8 cellular contexts compared by ENCODE assay signal in genomic region chr5:10563132-10563939, GRCh38. TPM values are rescaled to one million over a fixed set of nuclear protein-coding genes. Genes with fewer than 3 reads are reported as not detected.
DNase-seq lines count a peak whose midpoint lies in the region; FAIRE-seq and TF ChIP-seq lines count a peak whose summit lies in the region.

No MANE protein-coding gene starts in this region.

- TF ChIP-seq CTCF in GM12875 (IDR thresholded peaks at IDR 0.05; ENCODE audit: borderline replicate concordance, insufficient read depth, low read depth, low read length) (no peak), HEK293 (tag by site-specific recombination; IDR thresholded peaks at IDR 0.05) (no peak), spleen (IDR thresholded peaks at IDR 0.05 in 8 of 11, conservative IDR thresholded peaks at IDR 0.05 in 3 of 11) (no peak)

- peak overlapping the region; percentile 97 for H3K4me3 ChIP-seq in GM12875 (ENCODE audit: low read depth, low read length)
- H3K4me3 ChIP-seq in HEK293 (ENCODE audit: low read depth, low read length): peak overlapping the region; percentile 71
- H3K4me3 ChIP-seq in iPS DF 6.9 (ENCODE audit: low read length): peak overlapping the region; percentile 49; the same call in 1 of the 2 replicates
- peak overlapping the region; percentile 64 to 86 (median 75) for H3K4me3 ChIP-seq in spleen

- H3K27ac ChIP-seq in HEK293 (ENCODE audit: extremely low read depth, low read depth, low read length) (peak overlapping the region; percentile 86), iPS DF 6.9 (ENCODE audit: low read length) (no peak overlapping the region), spleen (peak overlapping the region; percentile 83 to 93 (median 90))

- POLR2A ChIA-PET in HEK293 (lab: Yijun Ruan, JAX): interaction anchor here (0.7 to 1.6 kb wide), 10 partner anchors 10 to 64 kb away, joined by 3 to 10 read pairs (median 4); no protein-coding TSS in a partner anchor

- WGBS in iPS DF 6.9 (ENCODE audit: insufficient coverage, insufficient read length): no CpG with 5 or more reads among the region's 74 CpGs
- 2 to 16% (median 6%) methylated on average over 17 to 74 of the region's 74 CpGs for WGBS in spleen, 5 donors

- DNase-seq in NCI-H2171 treated with DMSO at 0.1 percent for 48 hours (lab: John Stamatoyannopoulos, UW): peak; percentile 42
- DNase-seq in activated naive CD4-positive, alpha-beta T cell treated with anti-CD3 and anti-CD28 coated beads, Interleukin-2, amount 50 U/mL, for 16 hours: peak; percentile 38
- DNase-seq in iPS DF 6.9 (ENCODE audit: low read depth, low spot score): no peak
- peak; percentile 91 for DNase-seq in spleen
- DNase-seq in GM19239 (ENCODE audit: insufficient read length, low spot score): no peak
- DNase-seq in SK-N-DZ (ENCODE audit: low spot score): no peak

- H3K27me3 ChIP-seq in iPS DF 6.9 (ENCODE audit: control insufficient read depth, insufficient read depth, low read length) (peaks cover 38% of the 10 kb centered on the region), spleen (replicated peaks in 1 of 7) (peaks cover 0 to 37% (median 0%) of the 10 kb centered on the region in 7 donors)

- peaks cover 16% of the 10 kb centered on the region for H3K4me1 ChIP-seq in HEK293 (ENCODE audit: control insufficient read depth, insufficient read depth, low read length)
- peaks cover 5% of the 10 kb centered on the region for H3K4me1 ChIP-seq in iPS DF 6.9 (ENCODE audit: control insufficient read depth, insufficient read depth, low read length)
- peaks cover 25 to 71% (median 61%) of the 10 kb centered on the region in 6 donors for H3K4me1 ChIP-seq in spleen

- no peak for FAIRE-seq in GM19239 (lab: Jason Lieb, UNC)

- intact Hi-C loops in spleen (cut with DNase I; ENCODE audit: low total_unique reads): no loop called here

- no peak for TF ChIP-seq POLR2A in spleen (IDR thresholded peaks at IDR 0.05)

- no peaks in the 10 kb centered on the region for H3K9me3 ChIP-seq in HEK293 (ENCODE audit: control insufficient read depth, insufficient read depth, low read depth, low read length)
- no peaks in the 10 kb centered on the region for H3K9me3 ChIP-seq in iPS DF 6.9 (ENCODE audit: control insufficient read depth, insufficient read depth, low read length)
- H3K9me3 ChIP-seq in spleen: no peaks in the 10 kb centered on the region

- CTCF ChIA-PET in HEK293 (lab: Yijun Ruan, JAX): no interaction called here

- H3K36me3 ChIP-seq in HEK293 (ENCODE audit: control insufficient read depth in 2 of 2, insufficient read depth in 1 of 2, low read length in 2 of 2) (no peaks in the 10 kb centered on the region), iPS DF 6.9 (ENCODE audit: control insufficient read depth, insufficient read depth, low read length) (no peaks in the 10 kb centered on the region), spleen (no peaks in the 10 kb centered on the region)

TF ChIP-seq in HEK293, 187 proteins besides CTCF, POLR2A, EP300 and RAD21 (continues in another document):
- TF ChIP-seq ZNF37A (tag by site-specific recombination; IDR thresholded peaks at IDR 0.05) (no peak), IKZF3 (tag by site-specific recombination; IDR thresholded peaks at IDR 0.05) (0 out of 2 replicates have a peak, but pooled peaks have one; percentile 21), ZSCAN30 (tag by site-specific recombination; IDR thresholded peaks at IDR 0.05) (no peak; the same call in 1 of the 2 replicates), PATZ1 (tag by site-specific recombination; IDR thresholded peaks at IDR 0.05) (0 out of 2 replicates have a peak, but pooled peaks have one; percentile 24), ZNF140 (tag by site-specific recombination; IDR thresholded peaks at IDR 0.05) (no peak), ZNF248 (tag by site-specific recombination; IDR thresholded peaks at IDR 0.05) (no peak), OVOL3 (tag by site-specific recombination; IDR thresholded peaks at IDR 0.05) (no peak), ZBTB21 (tag by site-specific recombination; IDR thresholded peaks at IDR 0.05) (no peak), ZNF148 (tag by site-specific recombination; IDR thresholded peaks at IDR 0.05; ENCODE audit: borderline replicate concordance) (no peak), TCF7L2 (IDR thresholded peaks at IDR 0.05; ENCODE audit: borderline replicate concordance, low read depth, low read length) (no peak), ZSCAN18 (tag by site-specific recombination; IDR thresholded peaks at IDR 0.05) (no peak)
- TF ChIP-seq, protein P1, sequence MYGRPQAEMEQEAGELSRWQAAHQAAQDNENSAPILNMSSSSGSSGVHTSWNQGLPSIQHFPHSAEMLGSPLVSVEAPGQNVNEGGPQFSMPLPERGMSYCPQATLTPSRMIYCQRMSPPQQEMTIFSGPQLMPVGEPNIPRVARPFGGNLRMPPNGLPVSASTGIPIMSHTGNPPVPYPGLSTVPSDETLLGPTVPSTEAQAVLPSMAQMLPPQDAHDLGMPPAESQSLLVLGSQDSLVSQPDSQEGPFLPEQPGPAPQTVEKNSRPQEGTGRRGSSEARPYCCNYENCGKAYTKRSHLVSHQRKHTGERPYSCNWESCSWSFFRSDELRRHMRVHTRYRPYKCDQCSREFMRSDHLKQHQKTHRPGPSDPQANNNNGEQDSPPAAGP (tag by site-specific recombination; IDR thresholded peaks at IDR 0.05): no peak
- TF ChIP-seq, protein P2, sequence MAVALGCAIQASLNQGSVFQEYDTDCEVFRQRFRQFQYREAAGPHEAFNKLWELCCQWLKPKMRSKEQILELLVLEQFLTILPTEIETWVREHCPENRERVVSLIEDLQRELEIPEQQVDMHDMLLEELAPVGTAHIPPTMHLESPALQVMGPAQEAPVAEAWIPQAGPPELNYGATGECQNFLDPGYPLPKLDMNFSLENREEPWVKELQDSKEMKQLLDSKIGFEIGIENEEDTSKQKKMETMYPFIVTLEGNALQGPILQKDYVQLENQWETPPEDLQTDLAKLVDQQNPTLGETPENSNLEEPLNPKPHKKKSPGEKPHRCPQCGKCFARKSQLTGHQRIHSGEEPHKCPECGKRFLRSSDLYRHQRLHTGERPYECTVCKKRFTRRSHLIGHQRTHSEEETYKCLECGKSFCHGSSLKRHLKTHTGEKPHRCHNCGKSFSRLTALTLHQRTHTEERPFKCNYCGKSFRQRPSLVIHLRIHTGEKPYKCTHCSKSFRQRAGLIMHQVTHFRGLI (tag by site-specific recombination; IDR thresholded peaks at IDR 0.05): no peak
- TF ChIP-seq, protein P3, sequence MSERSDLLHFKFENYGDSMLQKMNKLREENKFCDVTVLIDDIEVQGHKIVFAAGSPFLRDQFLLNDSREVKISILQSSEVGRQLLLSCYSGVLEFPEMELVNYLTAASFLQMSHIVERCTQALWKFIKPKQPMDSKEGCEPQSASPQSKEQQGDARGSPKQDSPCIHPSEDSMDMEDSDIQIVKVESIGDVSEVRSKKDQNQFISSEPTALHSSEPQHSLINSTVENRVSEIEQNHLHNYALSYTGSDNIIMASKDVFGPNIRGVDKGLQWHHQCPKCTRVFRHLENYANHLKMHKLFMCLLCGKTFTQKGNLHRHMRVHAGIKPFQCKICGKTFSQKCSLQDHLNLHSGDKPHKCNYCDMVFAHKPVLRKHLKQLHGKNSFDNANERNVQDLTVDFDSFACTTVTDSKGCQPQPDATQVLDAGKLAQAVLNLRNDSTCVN (tag by site-specific recombination; optimal IDR thresholded peaks at IDR 0.05): peak; percentile 45

RNA-seq across cellular contexts. Expression of gene ANKRD33B, which starts 0.5 kb away (rescaled TPM):
- 10 to 100 TPM; 20.7 to 37.8 (median 26.7) TPM for total RNA-seq in spleen
- 1 to 10 TPM; 2.0 to 5.3 (median 2.4) TPM for polyA plus RNA-seq in spleen
- 0.73 and 0.74 TPM in 2 replicates for polyA plus RNA-seq in SK-N-DZ (2014; cell fraction: cytosol; rRNA removed)
- polyA plus RNA-seq in SK-N-DZ (2014; cell fraction: nucleus; rRNA removed): 0.38 and 0.95 TPM in 2 replicates

Comparison
In these comparisons a context has a peak if more than half of its experiments do, and no peak if none do; other contexts are left out.
1. DNase-seq: peak in NCI-H2171 treated with DMSO at 0.1 percent for 48 hours (single experiment), activated naive CD4-positive, alpha-beta T cell treated with anti-CD3 and anti-CD28 coated beads, Interleukin-2, amount 50 U/mL, for 16 hours (single experiment) and spleen (single experiment); none in iPS DF 6.9 (single experiment), GM19239 (single experiment) and SK-N-DZ (single experiment).
2. Peak in every context shown above with its lines, with median percentiles within 50 percentile points of each other: H3K4me3 ChIP-seq.